8 cellular contexts compared by ENCODE assay signal in genomic region chr6:79630883-79631799, GRCh38. TPM values are rescaled to one million over a fixed set of nuclear protein-coding genes. Genes with fewer than 3 reads are reported as not detected.
DNase-seq lines count a peak whose midpoint lies in the region; ATAC-seq lines count a peak whose summit lies in the region.

SH3BGRL2 (plus strand) TSS chr6:79631329; CDS start chr6:79631462, 133 bp downstream.

- peaks cover 9 to 14% (median 11%) of the 10 kb centered on the region in 3 donors for H3K4me1 Mint-ChIP-seq in naive B cell

- H3K9me3 Mint-ChIP-seq in naive B cell = peaks cover 0 to 6% (median 0%) of the 10 kb centered on the region in 7 donors

- no peak within 1 kb of the TSS for H3K27ac ChIP-seq in temporal lobe (ENCODE audit: low read depth, low read length)

- H3K4me3 Mint-ChIP-seq in naive B cell = peak within 1 kb of the TSS; percentile 61 to 88 (median 82)

- DNase-seq in activated gamma-delta T cell (lab: John Stamatoyannopoulos, UW) = peak; percentile 6
- DNase-seq in activated gamma-delta T cell treated with Interleukin-2 at 50 U/mL for 16 hours = no peak
- peak; percentile 92 for DNase-seq in NCI-H748 (lab: John Stamatoyannopoulos, UW; ENCODE audit: unreplicated experiment)
- DNase-seq in activated naive CD4-positive, alpha-beta T cell treated with anti-CD3 and anti-CD28 coated beads, Interleukin-2, amount 50 U/mL, for 16 hours = peak; percentile 35
- DNase-seq in foreskin melanocyte = peak; percentile 47
- no peak for DNase-seq in naive B cell

- H3K36me3 Mint-ChIP-seq in naive B cell = no peaks in the 10 kb centered on the region

- H3K27ac Mint-ChIP-seq in naive B cell = no peak within 1 kb of the TSS

- peaks cover 34 to 58% (median 54%) of the 10 kb centered on the region in 3 donors for H3K27me3 Mint-ChIP-seq in naive B cell

- peak; percentile 48 for ATAC-seq in HG03135 (IDR thresholded peaks at IDR 0.05; ENCODE audit: unreplicated experiment)
- ATAC-seq in naive B cell (ENCODE audit: low read depth in 2 of 2) = peak in 1 of 2 donors; percentile 13

RNA-seq across cellular contexts. Expression of gene SH3BGRL2, which starts in this region (rescaled TPM):
- polyA plus RNA-seq in naive B cell (ENCODE audit: low read depth in 6 of 6) = 1 to 10 TPM in 3 of 6 donors, under 1 TPM in 2, not detected in 1; 0.61 to 2.2 (median 1.8) TPM
- total RNA-seq in temporal lobe = 16.5 TPM

Comparison
In these comparisons a context has a peak if more than half of its experiments do, and no peak if none do; other contexts are left out.
1. DNase-seq: peak in activated gamma-delta T cell (single experiment), NCI-H748 (single experiment), activated naive CD4-positive, alpha-beta T cell treated with anti-CD3 and anti-CD28 coated beads, Interleukin-2, amount 50 U/mL, for 16 hours (single experiment) and foreskin melanocyte (single experiment); none in activated gamma-delta T cell treated with Interleukin-2 at 50 U/mL for 16 hours (single experiment) and naive B cell (single experiment).